Comparison of ENCODE assay signal across 14 cellular contexts in the genomic region with DNA sequence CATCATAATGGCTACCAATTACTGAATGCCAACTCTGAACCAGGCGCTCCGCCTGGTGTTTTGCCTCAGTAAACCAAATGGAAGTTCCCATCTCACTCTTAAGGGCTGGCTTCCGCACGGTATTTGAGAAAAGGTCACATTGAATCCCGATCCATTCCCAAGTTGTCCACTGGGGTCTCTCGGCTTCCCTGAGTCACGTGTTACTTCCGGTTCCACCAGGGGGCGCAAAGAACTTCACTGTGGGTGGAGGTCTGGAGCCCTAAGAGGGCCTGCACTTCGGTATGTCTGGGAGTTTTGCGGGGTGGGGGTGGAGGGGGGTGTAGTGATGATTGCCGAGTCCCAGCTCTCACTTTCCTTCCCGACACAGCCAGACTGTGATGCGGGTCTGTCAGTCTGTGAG. TPM values are rescaled to one million over a fixed set of nuclear protein-coding genes. Genes with fewer than 3 reads are reported as not detected.
DNase-seq lines count a peak whose midpoint lies in the region; ATAC-seq, FAIRE-seq and TF ChIP-seq lines count a peak whose summit lies in the region.
"Had no signal": no experiment of that assay in that cellular context is flagged by ENCODE, and none has a peak within 500 bp of the region (broad histone marks: within the 10 kb centered on the region; RNA-seq: fewer than 3 reads in every experiment).

No MANE protein-coding gene starts in this region.

- peak; percentile 34 to 84; a peak in 4 of 6 replicates for ATAC-seq in A549
- no peak for ATAC-seq in HG02938 (IDR thresholded peaks at IDR 0.05; ENCODE audit: unreplicated experiment)
- ATAC-seq: stimulated activated effector memory CD8-positive, alpha-beta T cell treated with anti-CD3 and anti-CD28 coated beads, Interleukin-12 subunit alpha, Interleukin-12 subunit beta, amount 100 ng/mL, for 72 hours had no signal

- POLR2A ChIA-PET in A549 (lab: Yijun Ruan, JAX) = no interaction called here

- TF ChIP-seq EP300 in A549 (IDR thresholded peaks at IDR 0.05) = no peak

- H3K27me3 ChIP-seq in NT2/D1 (ENCODE audit: insufficient read depth, insufficient read length) = no peaks in the 10 kb centered on the region
- H3K27me3 ChIP-seq: sigmoid colon had no signal

- no peak overlapping the region for H3K4me2 ChIP-seq in A549

- no peak overlapping the region for H3K9ac ChIP-seq in NT2/D1 (ENCODE audit: insufficient read length, low read depth)

- H3K27ac ChIP-seq in A549 = no peak overlapping the region
- H3K27ac ChIP-seq: sigmoid colon had no signal

- no peak for TF ChIP-seq POLR2A in A549 (IDR thresholded peaks at IDR 0.05; ENCODE audit: low read length)

- H3K4me1 ChIP-seq in A549 (no peaks in the 10 kb centered on the region), NT2/D1 (ENCODE audit: insufficient read depth, insufficient read length) (no peaks in the 10 kb centered on the region)

- no peak for TF ChIP-seq RAD21 in A549 (conservative IDR thresholded peaks at IDR 0.05 in 1 of 2, IDR thresholded peaks at IDR 0.05 in 1 of 2)

- CTCF ChIA-PET in A549 (lab: Yijun Ruan, JAX) = interaction anchor here (0.7 to 2.1 kb wide), 2 partner anchors 9 to 119 kb away, joined by 3 to 5 read pairs; no protein-coding TSS in a partner anchor

- H3K4me3 ChIP-seq in A549 (no peak overlapping the region), NT2/D1 (ENCODE audit: insufficient read length, low read depth) (no peak overlapping the region), epithelial cell of proximal tubule (ENCODE audit: low read depth, low read length) (no peak overlapping the region)
- H3K4me3 ChIP-seq: sigmoid colon had no signal

- TF ChIP-seq CTCF in A549 (IDR thresholded peaks at IDR 0.05) (no peak), D721Med (IDR thresholded peaks at IDR 0.05; ENCODE audit: insufficient read depth, missing control alignments) (peak; percentile 9), epithelial cell of proximal tubule (conservative IDR thresholded peaks at IDR 0.05; ENCODE audit: low read depth, low read length) (peak; percentile 36), GM20000 (IDR thresholded peaks at IDR 0.05; ENCODE audit: extremely low read depth, missing control alignments) (no peak)

- no peaks in the 10 kb centered on the region for H3K36me3 ChIP-seq in NT2/D1 (ENCODE audit: insufficient read depth, insufficient read length, low read length)
- H3K36me3 ChIP-seq: sigmoid colon had no signal

- DNase-seq in A549 (ENCODE audit: low read depth in 1 of 2, low spot score in 1 of 2) (peak; percentile 21 to 52), D721Med (ENCODE audit: insufficient read length, low spot score) (no peak), NT2/D1 (ENCODE audit: low read depth, low spot score) (peak; percentile 54), epithelial cell of proximal tubule (ENCODE audit: low read depth) (no peak), GM20000 (ENCODE audit: low spot score) (no peak), hypothalamus (lab: John Stamatoyannopoulos, UW) (no peak)
- no peak for DNase-seq in central memory CD4-positive, alpha-beta T cell
- DNase-seq: activated effector memory CD4-positive, alpha-beta T cell treated with Interleukin-2 at 50 U/mL for 16 hours; NCI-H1436; sigmoid colon; T-helper 1 cell had no signal

- H3K9me3 ChIP-seq in A549 = no peaks in the 10 kb centered on the region
- H3K9me3 ChIP-seq in NT2/D1 (ENCODE audit: insufficient read depth, low read length) = 0 out of 2 replicates have a peak, but pooled peaks cover 4% of the 10 kb centered on the region
- H3K9me3 ChIP-seq: sigmoid colon had no signal

- FAIRE-seq in A549 (lab: Jason Lieb, UNC) (no peak), D721Med (lab: Jason Lieb, UNC) (no peak)
- FAIRE-seq: endometrium had no signal

- WGBS in A549 (ENCODE audit: missing lambda C conversion rate) = 73% methylated on average over 11 of the region's 14 CpGs

TF ChIP-seq in A549, 52 proteins besides CTCF, POLR2A, EP300 and RAD21:
- peak; percentile 38; the same call in 1 of the 2 replicates for TF ChIP-seq USF2 (IDR thresholded peaks at IDR 0.05)
- no peak for TF ChIP-seq MAFK (IDR thresholded peaks at IDR 0.05; ENCODE audit: partially characterized antibody)

RNA-seq across cellular contexts. Expression of gene NHS, which starts 13.4 kb away (rescaled TPM):
- 5.0 and 9.9 TPM in 2 replicates for polyA plus RNA-seq in A549 (2011; rRNA removed)
- polyA plus RNA-seq in A549 (2012; cell fraction: cytosol; rRNA removed) = 0.91 and 1.1 TPM in 2 replicates
- 3.0 and 3.6 TPM in 2 replicates for polyA plus RNA-seq in A549 (2012; cell fraction: nucleus; rRNA removed)
- polyA plus RNA-seq in A549 (2017; fragmentation: RNase III; extraction: RNeasy Plus Mini Kit Qiagen cat#74134 plus additional on column Dnase treatment) = 3.6 to 4.3 TPM (median 4.2 TPM) in 3 replicates
- polyA minus RNA-seq in A549 (2011; rRNA and poly(A)+ RNA removed) = 9.6 and 12.5 TPM in 2 replicates
- total RNA-seq in epithelial cell of proximal tubule = 7.6 and 9.0 TPM in 2 replicates

Comparison
In these comparisons a context has a peak if more than half of its experiments do, and no peak if none do; other contexts are left out.
1. DNase-seq: peak in A549 (2 of 2) and NT2/D1 (single experiment); none in D721Med (single experiment), epithelial cell of proximal tubule (single experiment), GM20000 (single experiment), hypothalamus (0 of 51) and central memory CD4-positive, alpha-beta T cell (single experiment).
2. CTCF ChIP-seq: peak in D721Med (single experiment) and epithelial cell of proximal tubule (single experiment); none in A549 (single experiment) and GM20000 (single experiment).